ENCODE assay signal across 1 cellular context in the genomic region with DNA sequence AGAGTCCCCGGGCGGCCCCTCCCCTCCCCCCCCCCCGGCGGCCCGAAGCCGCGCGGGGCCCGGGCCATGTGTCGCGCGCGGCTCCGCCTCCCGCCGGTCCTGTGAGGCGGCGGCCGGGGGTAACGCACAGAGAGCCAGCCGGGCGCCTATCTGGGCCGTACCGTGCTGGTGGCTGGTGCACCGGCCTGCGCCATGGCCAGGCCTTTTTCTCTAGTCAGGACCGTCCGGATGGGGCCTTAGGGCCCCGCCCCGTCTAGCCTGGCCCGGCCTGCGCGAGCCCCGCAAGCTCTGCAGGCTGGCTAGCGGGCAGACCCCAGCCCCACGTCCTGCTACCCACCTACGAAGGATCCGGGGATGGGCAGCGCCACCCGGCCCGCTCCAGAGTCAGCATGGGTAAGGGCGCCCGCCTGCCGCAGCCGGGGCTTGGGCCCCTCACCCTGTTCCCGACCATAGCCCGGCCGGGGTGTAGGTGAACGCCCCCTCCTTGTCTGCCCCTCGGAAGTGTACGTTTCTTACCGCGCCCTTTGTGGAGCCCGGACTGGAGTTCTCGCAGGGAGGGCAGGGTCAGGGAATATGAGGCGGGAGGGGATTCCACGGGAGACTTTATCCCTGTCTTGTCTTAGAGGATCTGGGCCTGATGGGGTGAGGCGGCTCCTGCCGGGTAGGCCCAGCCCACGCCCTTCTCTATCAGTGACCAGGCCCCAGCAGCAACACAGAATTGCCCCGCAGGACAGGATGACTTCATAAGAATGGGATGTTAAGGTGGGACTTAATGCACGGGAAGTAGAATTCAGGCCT.
A peak's percentile ranks its signal among the peaks of the same experiment; 100 is the strongest.
TF ChIP-seq lines count a peak whose summit lies in the region.

A gene with protein sequence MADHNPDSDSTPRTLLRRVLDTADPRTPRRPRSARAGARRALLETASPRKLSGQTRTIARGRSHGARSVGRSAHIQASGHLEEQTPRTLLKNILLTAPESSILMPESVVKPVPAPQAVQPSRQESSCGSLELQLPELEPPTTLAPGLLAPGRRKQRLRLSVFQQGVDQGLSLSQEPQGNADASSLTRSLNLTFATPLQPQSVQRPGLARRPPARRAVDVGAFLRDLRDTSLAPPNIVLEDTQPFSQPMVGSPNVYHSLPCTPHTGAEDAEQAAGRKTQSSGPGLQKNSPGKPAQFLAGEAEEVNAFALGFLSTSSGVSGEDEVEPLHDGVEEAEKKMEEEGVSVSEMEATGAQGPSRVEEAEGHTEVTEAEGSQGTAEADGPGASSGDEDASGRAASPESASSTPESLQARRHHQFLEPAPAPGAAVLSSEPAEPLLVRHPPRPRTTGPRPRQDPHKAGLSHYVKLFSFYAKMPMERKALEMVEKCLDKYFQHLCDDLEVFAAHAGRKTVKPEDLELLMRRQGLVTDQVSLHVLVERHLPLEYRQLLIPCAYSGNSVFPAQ (minus strand): TSS at position 630 of the 798 bp plus-strand sequence. CDS start 13,834 bp downstream, outside the sequence.

TF ChIP-seq in K562, 482 proteins besides CTCF, POLR2A, EP300 and RAD21 (continued from another document and continues in another):
- no peak for TF ChIP-seq CHD4 (IDR thresholded peaks at IDR 0.05; ENCODE audit: insufficient read depth, insufficient replicate concordance, low read depth, low read length, poor library complexity, severe bottlenecking)
- no peak for TF ChIP-seq RAD51 (IDR thresholded peaks at IDR 0.05; ENCODE audit: borderline replicate concordance, low read depth)
- TF ChIP-seq ARID1B (IDR thresholded peaks at IDR 0.05): peak; percentile 50
- no peak for TF ChIP-seq ZBTB17 (CRISPR knock-in tag; IDR thresholded peaks at IDR 0.05)
- TF ChIP-seq POLR3A (IDR thresholded peaks at IDR 0.05; ENCODE audit: borderline replicate concordance, extremely low read depth, insufficient read depth, insufficient read length): no peak
- no peak for TF ChIP-seq ZNF384 (IDR thresholded peaks at IDR 0.05; ENCODE audit: low read depth, low read length)
- TF ChIP-seq, protein P1, sequence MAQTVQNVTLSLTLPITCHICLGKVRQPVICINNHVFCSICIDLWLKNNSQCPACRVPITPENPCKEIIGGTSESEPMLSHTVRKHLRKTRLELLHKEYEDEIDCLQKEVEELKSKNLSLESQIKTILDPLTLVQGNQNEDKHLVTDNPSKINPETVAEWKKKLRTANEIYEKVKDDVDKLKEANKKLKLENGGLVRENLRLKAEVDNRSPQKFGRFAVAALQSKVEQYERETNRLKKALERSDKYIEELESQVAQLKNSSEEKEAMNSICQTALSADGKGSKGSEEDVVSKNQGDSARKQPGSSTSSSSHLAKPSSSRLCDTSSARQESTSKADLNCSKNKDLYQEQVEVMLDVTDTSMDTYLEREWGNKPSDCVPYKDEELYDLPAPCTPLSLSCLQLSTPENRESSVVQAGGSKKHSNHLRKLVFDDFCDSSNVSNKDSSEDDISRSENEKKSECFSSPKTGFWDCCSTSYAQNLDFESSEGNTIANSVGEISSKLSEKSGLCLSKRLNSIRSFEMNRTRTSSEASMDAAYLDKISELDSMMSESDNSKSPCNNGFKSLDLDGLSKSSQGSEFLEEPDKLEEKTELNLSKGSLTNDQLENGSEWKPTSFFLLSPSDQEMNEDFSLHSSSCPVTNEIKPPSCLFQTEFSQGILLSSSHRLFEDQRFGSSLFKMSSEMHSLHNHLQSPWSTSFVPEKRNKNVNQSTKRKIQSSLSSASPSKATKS (CRISPR knock-in tag; IDR thresholded peaks at IDR 0.05): no peak
- TF ChIP-seq POLR2G (IDR thresholded peaks at IDR 0.05; ENCODE audit: low read depth, low read length): peak; percentile 49
- TF ChIP-seq, protein P2, sequence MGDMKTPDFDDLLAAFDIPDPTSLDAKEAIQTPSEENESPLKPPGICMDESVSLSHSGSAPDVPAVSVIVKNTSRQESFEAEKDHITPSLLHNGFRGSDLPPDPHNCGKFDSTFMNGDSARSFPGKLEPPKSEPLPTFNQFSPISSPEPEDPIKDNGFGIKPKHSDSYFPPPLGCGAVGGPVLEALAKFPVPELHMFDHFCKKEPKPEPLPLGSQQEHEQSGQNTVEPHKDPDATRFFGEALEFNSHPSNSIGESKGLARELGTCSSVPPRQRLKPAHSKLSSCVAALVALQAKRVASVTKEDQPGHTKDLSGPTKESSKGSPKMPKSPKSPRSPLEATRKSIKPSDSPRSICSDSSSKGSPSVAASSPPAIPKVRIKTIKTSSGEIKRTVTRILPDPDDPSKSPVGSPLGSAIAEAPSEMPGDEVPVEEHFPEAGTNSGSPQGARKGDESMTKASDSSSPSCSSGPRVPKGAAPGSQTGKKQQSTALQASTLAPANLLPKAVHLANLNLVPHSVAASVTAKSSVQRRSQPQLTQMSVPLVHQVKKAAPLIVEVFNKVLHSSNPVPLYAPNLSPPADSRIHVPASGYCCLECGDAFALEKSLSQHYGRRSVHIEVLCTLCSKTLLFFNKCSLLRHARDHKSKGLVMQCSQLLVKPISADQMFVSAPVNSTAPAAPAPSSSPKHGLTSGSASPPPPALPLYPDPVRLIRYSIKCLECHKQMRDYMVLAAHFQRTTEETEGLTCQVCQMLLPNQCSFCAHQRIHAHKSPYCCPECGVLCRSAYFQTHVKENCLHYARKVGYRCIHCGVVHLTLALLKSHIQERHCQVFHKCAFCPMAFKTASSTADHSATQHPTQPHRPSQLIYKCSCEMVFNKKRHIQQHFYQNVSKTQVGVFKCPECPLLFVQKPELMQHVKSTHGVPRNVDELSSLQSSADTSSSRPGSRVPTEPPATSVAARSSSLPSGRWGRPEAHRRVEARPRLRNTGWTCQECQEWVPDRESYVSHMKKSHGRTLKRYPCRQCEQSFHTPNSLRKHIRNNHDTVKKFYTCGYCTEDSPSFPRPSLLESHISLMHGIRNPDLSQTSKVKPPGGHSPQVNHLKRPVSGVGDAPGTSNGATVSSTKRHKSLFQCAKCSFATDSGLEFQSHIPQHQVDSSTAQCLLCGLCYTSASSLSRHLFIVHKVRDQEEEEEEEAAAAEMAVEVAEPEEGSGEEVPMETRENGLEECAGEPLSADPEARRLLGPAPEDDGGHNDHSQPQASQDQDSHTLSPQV (IDR thresholded peaks at IDR 0.05): no peak
- no peak for TF ChIP-seq CCAR2 (IDR thresholded peaks at IDR 0.05; ENCODE audit: low read depth, low read length)
- TF ChIP-seq RBBP5 (IDR thresholded peaks at IDR 0.05; ENCODE audit: borderline replicate concordance, insufficient read depth, low read length, poor library complexity, severe bottlenecking): peak; percentile 17
- TF ChIP-seq, protein P3, sequence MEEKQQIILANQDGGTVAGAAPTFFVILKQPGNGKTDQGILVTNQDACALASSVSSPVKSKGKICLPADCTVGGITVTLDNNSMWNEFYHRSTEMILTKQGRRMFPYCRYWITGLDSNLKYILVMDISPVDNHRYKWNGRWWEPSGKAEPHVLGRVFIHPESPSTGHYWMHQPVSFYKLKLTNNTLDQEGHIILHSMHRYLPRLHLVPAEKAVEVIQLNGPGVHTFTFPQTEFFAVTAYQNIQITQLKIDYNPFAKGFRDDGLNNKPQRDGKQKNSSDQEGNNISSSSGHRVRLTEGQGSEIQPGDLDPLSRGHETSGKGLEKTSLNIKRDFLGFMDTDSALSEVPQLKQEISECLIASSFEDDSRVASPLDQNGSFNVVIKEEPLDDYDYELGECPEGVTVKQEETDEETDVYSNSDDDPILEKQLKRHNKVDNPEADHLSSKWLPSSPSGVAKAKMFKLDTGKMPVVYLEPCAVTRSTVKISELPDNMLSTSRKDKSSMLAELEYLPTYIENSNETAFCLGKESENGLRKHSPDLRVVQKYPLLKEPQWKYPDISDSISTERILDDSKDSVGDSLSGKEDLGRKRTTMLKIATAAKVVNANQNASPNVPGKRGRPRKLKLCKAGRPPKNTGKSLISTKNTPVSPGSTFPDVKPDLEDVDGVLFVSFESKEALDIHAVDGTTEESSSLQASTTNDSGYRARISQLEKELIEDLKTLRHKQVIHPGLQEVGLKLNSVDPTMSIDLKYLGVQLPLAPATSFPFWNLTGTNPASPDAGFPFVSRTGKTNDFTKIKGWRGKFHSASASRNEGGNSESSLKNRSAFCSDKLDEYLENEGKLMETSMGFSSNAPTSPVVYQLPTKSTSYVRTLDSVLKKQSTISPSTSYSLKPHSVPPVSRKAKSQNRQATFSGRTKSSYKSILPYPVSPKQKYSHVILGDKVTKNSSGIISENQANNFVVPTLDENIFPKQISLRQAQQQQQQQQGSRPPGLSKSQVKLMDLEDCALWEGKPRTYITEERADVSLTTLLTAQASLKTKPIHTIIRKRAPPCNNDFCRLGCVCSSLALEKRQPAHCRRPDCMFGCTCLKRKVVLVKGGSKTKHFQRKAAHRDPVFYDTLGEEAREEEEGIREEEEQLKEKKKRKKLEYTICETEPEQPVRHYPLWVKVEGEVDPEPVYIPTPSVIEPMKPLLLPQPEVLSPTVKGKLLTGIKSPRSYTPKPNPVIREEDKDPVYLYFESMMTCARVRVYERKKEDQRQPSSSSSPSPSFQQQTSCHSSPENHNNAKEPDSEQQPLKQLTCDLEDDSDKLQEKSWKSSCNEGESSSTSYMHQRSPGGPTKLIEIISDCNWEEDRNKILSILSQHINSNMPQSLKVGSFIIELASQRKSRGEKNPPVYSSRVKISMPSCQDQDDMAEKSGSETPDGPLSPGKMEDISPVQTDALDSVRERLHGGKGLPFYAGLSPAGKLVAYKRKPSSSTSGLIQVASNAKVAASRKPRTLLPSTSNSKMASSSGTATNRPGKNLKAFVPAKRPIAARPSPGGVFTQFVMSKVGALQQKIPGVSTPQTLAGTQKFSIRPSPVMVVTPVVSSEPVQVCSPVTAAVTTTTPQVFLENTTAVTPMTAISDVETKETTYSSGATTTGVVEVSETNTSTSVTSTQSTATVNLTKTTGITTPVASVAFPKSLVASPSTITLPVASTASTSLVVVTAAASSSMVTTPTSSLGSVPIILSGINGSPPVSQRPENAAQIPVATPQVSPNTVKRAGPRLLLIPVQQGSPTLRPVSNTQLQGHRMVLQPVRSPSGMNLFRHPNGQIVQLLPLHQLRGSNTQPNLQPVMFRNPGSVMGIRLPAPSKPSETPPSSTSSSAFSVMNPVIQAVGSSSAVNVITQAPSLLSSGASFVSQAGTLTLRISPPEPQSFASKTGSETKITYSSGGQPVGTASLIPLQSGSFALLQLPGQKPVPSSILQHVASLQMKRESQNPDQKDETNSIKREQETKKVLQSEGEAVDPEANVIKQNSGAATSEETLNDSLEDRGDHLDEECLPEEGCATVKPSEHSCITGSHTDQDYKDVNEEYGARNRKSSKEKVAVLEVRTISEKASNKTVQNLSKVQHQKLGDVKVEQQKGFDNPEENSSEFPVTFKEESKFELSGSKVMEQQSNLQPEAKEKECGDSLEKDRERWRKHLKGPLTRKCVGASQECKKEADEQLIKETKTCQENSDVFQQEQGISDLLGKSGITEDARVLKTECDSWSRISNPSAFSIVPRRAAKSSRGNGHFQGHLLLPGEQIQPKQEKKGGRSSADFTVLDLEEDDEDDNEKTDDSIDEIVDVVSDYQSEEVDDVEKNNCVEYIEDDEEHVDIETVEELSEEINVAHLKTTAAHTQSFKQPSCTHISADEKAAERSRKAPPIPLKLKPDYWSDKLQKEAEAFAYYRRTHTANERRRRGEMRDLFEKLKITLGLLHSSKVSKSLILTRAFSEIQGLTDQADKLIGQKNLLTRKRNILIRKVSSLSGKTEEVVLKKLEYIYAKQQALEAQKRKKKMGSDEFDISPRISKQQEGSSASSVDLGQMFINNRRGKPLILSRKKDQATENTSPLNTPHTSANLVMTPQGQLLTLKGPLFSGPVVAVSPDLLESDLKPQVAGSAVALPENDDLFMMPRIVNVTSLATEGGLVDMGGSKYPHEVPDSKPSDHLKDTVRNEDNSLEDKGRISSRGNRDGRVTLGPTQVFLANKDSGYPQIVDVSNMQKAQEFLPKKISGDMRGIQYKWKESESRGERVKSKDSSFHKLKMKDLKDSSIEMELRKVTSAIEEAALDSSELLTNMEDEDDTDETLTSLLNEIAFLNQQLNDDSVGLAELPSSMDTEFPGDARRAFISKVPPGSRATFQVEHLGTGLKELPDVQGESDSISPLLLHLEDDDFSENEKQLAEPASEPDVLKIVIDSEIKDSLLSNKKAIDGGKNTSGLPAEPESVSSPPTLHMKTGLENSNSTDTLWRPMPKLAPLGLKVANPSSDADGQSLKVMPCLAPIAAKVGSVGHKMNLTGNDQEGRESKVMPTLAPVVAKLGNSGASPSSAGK (IDR thresholded peaks at IDR 0.05): no peak
- no peak for TF ChIP-seq NFYB (IDR thresholded peaks at IDR 0.05; ENCODE audit: extremely low read depth, insufficient read length)
- TF ChIP-seq, protein P4, sequence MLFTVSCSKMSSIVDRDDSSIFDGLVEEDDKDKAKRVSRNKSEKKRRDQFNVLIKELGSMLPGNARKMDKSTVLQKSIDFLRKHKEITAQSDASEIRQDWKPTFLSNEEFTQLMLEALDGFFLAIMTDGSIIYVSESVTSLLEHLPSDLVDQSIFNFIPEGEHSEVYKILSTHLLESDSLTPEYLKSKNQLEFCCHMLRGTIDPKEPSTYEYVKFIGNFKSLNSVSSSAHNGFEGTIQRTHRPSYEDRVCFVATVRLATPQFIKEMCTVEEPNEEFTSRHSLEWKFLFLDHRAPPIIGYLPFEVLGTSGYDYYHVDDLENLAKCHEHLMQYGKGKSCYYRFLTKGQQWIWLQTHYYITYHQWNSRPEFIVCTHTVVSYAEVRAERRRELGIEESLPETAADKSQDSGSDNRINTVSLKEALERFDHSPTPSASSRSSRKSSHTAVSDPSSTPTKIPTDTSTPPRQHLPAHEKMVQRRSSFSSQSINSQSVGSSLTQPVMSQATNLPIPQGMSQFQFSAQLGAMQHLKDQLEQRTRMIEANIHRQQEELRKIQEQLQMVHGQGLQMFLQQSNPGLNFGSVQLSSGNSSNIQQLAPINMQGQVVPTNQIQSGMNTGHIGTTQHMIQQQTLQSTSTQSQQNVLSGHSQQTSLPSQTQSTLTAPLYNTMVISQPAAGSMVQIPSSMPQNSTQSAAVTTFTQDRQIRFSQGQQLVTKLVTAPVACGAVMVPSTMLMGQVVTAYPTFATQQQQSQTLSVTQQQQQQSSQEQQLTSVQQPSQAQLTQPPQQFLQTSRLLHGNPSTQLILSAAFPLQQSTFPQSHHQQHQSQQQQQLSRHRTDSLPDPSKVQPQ (CRISPR knock-in tag; IDR thresholded peaks at IDR 0.05; ENCODE audit: borderline replicate concordance): no peak
- TF ChIP-seq ILK (tag; IDR thresholded peaks at IDR 0.05; ENCODE audit: borderline replicate concordance, low read depth): no peak
- TF ChIP-seq NEUROD1 (IDR thresholded peaks at IDR 0.05; ENCODE audit: borderline replicate concordance, low read depth, low read length, partially characterized antibody): no peak
- TF ChIP-seq CAMTA2 (CRISPR knock-in tag; conservative IDR thresholded peaks at IDR 0.05): no peak
- peak; percentile 16 for TF ChIP-seq FUS (optimal IDR thresholded peaks at IDR 0.05; ENCODE audit: low read depth, low read length)
- TF ChIP-seq, protein P5, sequence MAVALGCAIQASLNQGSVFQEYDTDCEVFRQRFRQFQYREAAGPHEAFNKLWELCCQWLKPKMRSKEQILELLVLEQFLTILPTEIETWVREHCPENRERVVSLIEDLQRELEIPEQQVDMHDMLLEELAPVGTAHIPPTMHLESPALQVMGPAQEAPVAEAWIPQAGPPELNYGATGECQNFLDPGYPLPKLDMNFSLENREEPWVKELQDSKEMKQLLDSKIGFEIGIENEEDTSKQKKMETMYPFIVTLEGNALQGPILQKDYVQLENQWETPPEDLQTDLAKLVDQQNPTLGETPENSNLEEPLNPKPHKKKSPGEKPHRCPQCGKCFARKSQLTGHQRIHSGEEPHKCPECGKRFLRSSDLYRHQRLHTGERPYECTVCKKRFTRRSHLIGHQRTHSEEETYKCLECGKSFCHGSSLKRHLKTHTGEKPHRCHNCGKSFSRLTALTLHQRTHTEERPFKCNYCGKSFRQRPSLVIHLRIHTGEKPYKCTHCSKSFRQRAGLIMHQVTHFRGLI (CRISPR knock-in tag; IDR thresholded peaks at IDR 0.05): no peak
- peak; percentile 73 for TF ChIP-seq RBFOX2 (IDR thresholded peaks at IDR 0.05; ENCODE audit: low read depth, low read length)
- no peak for TF ChIP-seq ZC3H8 (IDR thresholded peaks at IDR 0.05)
- no peak; the same call in 1 of the 2 replicates for TF ChIP-seq NR2C2 (CRISPR knock-in tag; IDR thresholded peaks at IDR 0.05)
- no peak for TF ChIP-seq NR2C2 (tag; IDR thresholded peaks at IDR 0.05)
- TF ChIP-seq MIER1 (IDR thresholded peaks at IDR 0.05; ENCODE audit: low read depth): no peak
